2 cellular contexts compared by ENCODE assay signal in genomic region chr19:2917275-2918184, GRCh38.
TF ChIP-seq lines count a peak whose summit lies in the region.

No MANE protein-coding gene starts in this region.

TF ChIP-seq in HepG2, 621 proteins besides CTCF, POLR2A, EP300 and RAD21:
- TF ChIP-seq ZNF333 (CRISPR knock-in tag; IDR thresholded peaks at IDR 0.05; ENCODE audit: borderline replicate concordance) (no peak), ZNF703 (CRISPR knock-in tag; IDR thresholded peaks at IDR 0.05; ENCODE audit: borderline replicate concordance) (no peak), ZNF782 (CRISPR knock-in tag; IDR thresholded peaks at IDR 0.05; ENCODE audit: borderline replicate concordance) (no peak), ZMYM4 (CRISPR knock-in tag; IDR thresholded peaks at IDR 0.05) (no peak), NFIC (IDR thresholded peaks at IDR 0.05; ENCODE audit: low read length) (no peak), ZNF672 (CRISPR knock-in tag; IDR thresholded peaks at IDR 0.05) (no peak), ZNF569 (CRISPR knock-in tag; IDR thresholded peaks at IDR 0.05; ENCODE audit: borderline replicate concordance) (no peak)
TF ChIP-seq in HepG2: peak in this region for 0.

TF ChIP-seq in H1, 55 proteins besides CTCF, POLR2A, EP300 and RAD21:
- TF ChIP-seq USF2 (IDR thresholded peaks at IDR 0.05; ENCODE audit: low read length) (no peak), SAP30 (IDR thresholded peaks at IDR 0.05; ENCODE audit: insufficient read depth, insufficient replicate concordance, low read length) (no peak), ZNF274 (IDR thresholded peaks at IDR 0.05; ENCODE audit: borderline replicate concordance, extremely low read depth, low read length) (peak; percentile 66; the same call in 1 of the 2 replicates), CBX8 (IDR thresholded peaks at IDR 0.05; ENCODE audit: borderline replicate concordance, low read depth, low read length) (no peak), ATF2 (IDR thresholded peaks at IDR 0.05; ENCODE audit: low read length) (no peak), JUND (IDR thresholded peaks at IDR 0.05; ENCODE audit: low read length) (no peak)
